ENCODE assay signal across 13 cellular contexts in the genomic region with DNA sequence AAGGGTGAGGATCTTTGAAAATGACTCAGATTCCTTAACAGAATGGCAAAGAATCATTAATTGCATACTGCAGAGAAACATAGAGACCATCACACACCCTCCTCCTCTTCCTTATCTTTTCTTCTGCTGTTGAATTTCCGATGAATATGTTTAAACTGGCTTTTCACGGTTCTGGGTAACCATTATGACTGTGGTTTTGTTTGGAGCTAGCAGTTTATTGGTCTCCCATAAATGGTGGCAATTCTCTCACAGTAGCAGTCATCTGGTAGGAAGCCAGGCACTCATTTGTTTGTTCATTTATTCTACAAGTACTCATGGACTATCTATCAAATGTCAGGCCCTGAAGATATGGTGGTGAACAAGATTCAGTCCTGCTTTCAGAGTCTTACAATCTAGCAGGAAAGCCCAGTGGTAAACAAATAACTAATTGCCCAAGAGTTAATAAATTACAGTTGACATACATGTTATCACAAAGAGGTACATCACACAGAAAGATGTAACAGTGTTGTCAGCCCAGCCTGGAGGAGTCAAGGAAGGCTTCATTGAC.
"Had no signal": no experiment of that assay in that cellular context is flagged by ENCODE, and none has a peak within 500 bp of the region (broad histone marks: within the 10 kb centered on the region; RNA-seq: fewer than 3 reads in every experiment).

No MANE protein-coding gene starts in this region.

- H3K27ac ChIP-seq: gastroesophageal sphincter, heart right ventricle, neutrophil, sigmoid colon, spleen had no signal

- H3K4me1 ChIP-seq: gastroesophageal sphincter, sigmoid colon, spleen had no signal

- H3K9me3 ChIP-seq: gastroesophageal sphincter, heart right ventricle, neutrophil, sigmoid colon, spleen had no signal

- H3K4me3 ChIP-seq: gastroesophageal sphincter, heart right ventricle, sigmoid colon, spleen had no signal

- H3K36me3 ChIP-seq: gastroesophageal sphincter, heart right ventricle, neutrophil, sigmoid colon, spleen had no signal

- DNase-seq: activated CD4-positive, alpha-beta T cell treated with anti-CD3 and anti-CD28 coated beads for 36 hours; activated CD4-positive, alpha-beta T cell treated with anti-CD3 and anti-CD28 coated beads, Interleukin-2, amount 50 U/mL, for 48 hours; activated gamma-delta T cell; cerebellar nuclear complex; cortex of kidney; heart right ventricle; left ventricle myocardium superior; naive thymus-derived CD4-positive, alpha-beta T cell; sigmoid colon; spleen; stimulated activated naive B cell treated with anti-CD40 and anti-IgM and Interleukin-4, amounts not matched to agents 10 μg/mL and 1 μg/mL and 100 μg/mL, for 72 hours had no signal

- H3K27me3 ChIP-seq: sigmoid colon had no signal
